Comparison of ENCODE assay signal across 24 cellular contexts in genomic region chr5:9251379-9251980, GRCh38.
DNase-seq lines count a peak whose midpoint lies in the region; ATAC-seq and TF ChIP-seq lines count a peak whose summit lies in the region.
"Had no signal": no experiment of that assay in that cellular context is flagged by ENCODE, and none has a peak within 500 bp of the region (broad histone marks: within the 10 kb centered on the region; RNA-seq: fewer than 3 reads in every experiment).

No MANE protein-coding gene starts in this region.

- H3K36me3 Mint-ChIP-seq in activated CD4-positive, alpha-beta T cell treated with anti-CD3 and anti-CD28 coated beads, Interleukin-2, amount 10 ng/mL, durations not matched to agents 24 days and 14 days (ENCODE audit: low read depth) = no peaks in the 10 kb centered on the region
- H3K36me3 Mint-ChIP-seq in activated CD8-positive, alpha-beta T cell treated with anti-CD3 and anti-CD28 coated beads for 36 hours (ENCODE audit: low read depth) = no peaks in the 10 kb centered on the region
- H3K36me3 Mint-ChIP-seq: activated naive CD8-positive, alpha-beta T cell treated with anti-CD3 and anti-CD28 coated beads, Interleukin-2, amount 10 ng/mL, durations not matched to agents 7 days and 5 days; brain; CD4-positive, CD25-positive, alpha-beta regulatory T cell had no signal

- H3K27ac Mint-ChIP-seq in activated CD4-positive, alpha-beta T cell treated with anti-CD3 and anti-CD28 coated beads, Interleukin-2, amount 10 ng/mL, durations not matched to agents 24 days and 14 days = no peak overlapping the region
- no peak overlapping the region for H3K27ac Mint-ChIP-seq in activated CD8-positive, alpha-beta T cell treated with anti-CD3 and anti-CD28 coated beads for 36 hours
- H3K27ac Mint-ChIP-seq: activated naive CD8-positive, alpha-beta T cell treated with anti-CD3 and anti-CD28 coated beads, Interleukin-2, amount 10 ng/mL, durations not matched to agents 7 days and 5 days; activated T-helper 2 cell treated with anti-CD3 and anti-CD28 coated beads, Interferon-gamma antibody, Interleukin-2, Interleukin-4, amounts not matched to agents 10 μg/mL and 5 μg/mL and 100 μg/mL, durations not matched to agents 14 hours and 24 hours and 36 hours; brain; CD4-positive, CD25-positive, alpha-beta regulatory T cell; dendritic cell treated with granulocyte-macrophage colony-stimulating factor and Interleukin-4, amounts not matched to agents 40 ng/mL and 50 ng/mL, for 4 days had no signal

- H3K4me1 Mint-ChIP-seq in activated CD4-positive, alpha-beta T cell treated with anti-CD3 and anti-CD28 coated beads, Interleukin-2, amount 10 ng/mL, durations not matched to agents 24 days and 14 days = no peaks in the 10 kb centered on the region
- H3K4me1 Mint-ChIP-seq in activated CD8-positive, alpha-beta T cell treated with anti-CD3 and anti-CD28 coated beads for 36 hours (ENCODE audit: low read depth) = no peaks in the 10 kb centered on the region
- H3K4me1 Mint-ChIP-seq: activated naive CD8-positive, alpha-beta T cell treated with anti-CD3 and anti-CD28 coated beads, Interleukin-2, amount 10 ng/mL, durations not matched to agents 7 days and 5 days; brain; CD4-positive, CD25-positive, alpha-beta regulatory T cell had no signal

- no peak overlapping the region for H3K4me3 Mint-ChIP-seq in activated CD4-positive, alpha-beta T cell treated with anti-CD3 and anti-CD28 coated beads, Interleukin-2, amount 10 ng/mL, durations not matched to agents 24 days and 14 days
- H3K4me3 Mint-ChIP-seq in activated CD8-positive, alpha-beta T cell treated with anti-CD3 and anti-CD28 coated beads for 36 hours = no peak overlapping the region
- H3K4me3 Mint-ChIP-seq: activated naive CD8-positive, alpha-beta T cell treated with anti-CD3 and anti-CD28 coated beads, Interleukin-2, amount 10 ng/mL, durations not matched to agents 7 days and 5 days; brain; CD4-positive, CD25-positive, alpha-beta regulatory T cell; dendritic cell treated with granulocyte-macrophage colony-stimulating factor and Interleukin-4, amounts not matched to agents 40 ng/mL and 50 ng/mL, for 4 days had no signal

- intact Hi-C loops in activated CD4-positive, alpha-beta T cell treated with anti-CD3 and anti-CD28 coated beads, Interleukin-2, amount 10 ng/mL, durations not matched to agents 24 days and 14 days (cut with micrococcal nuclease) = no loop called here
- intact Hi-C loops in activated CD8-positive, alpha-beta T cell treated with anti-CD3 and anti-CD28 coated beads for 36 hours (cut with micrococcal nuclease) = no loop called here

- ATAC-seq in activated CD8-positive, alpha-beta T cell treated with anti-CD3 and anti-CD28 coated beads for 36 hours = no peak
- ATAC-seq: gastrocnemius medialis had no signal

- no peaks in the 10 kb centered on the region for H3K9me3 Mint-ChIP-seq in activated CD4-positive, alpha-beta T cell treated with anti-CD3 and anti-CD28 coated beads, Interleukin-2, amount 10 ng/mL, durations not matched to agents 24 days and 14 days
- H3K9me3 Mint-ChIP-seq in activated CD8-positive, alpha-beta T cell treated with anti-CD3 and anti-CD28 coated beads for 36 hours = no peaks in the 10 kb centered on the region

- POLR2A ChIA-PET in activated CD8-positive, alpha-beta T cell treated with anti-CD3 and anti-CD28 coated beads for 36 hours (lab: Charles Lee) = no interaction called here

- DNase-seq in EL = peak; percentile 59
- DNase-seq in M059J (ENCODE audit: low read depth) = peak; percentile 45
- DNase-seq in cardiac fibroblast (ENCODE audit: low read depth in 2 of 2) = peak; percentile 39 to 50
- DNase-seq in hepatic stellate cell (ENCODE audit: low spot score) = peak; percentile 17
- DNase-seq in SHP77 (lab: John Stamatoyannopoulos, UW) = no peak
- no peak for DNase-seq in activated T-cell treated with anti-CD3 and anti-CD28 coated beads for 4 hours
- DNase-seq in activated CD4-positive, alpha-beta T cell treated with anti-CD3 and anti-CD28 coated beads, Interleukin-2, amount 10 ng/mL, durations not matched to agents 24 days and 14 days = no peak
- no peak for DNase-seq in activated CD8-positive, alpha-beta T cell treated with anti-CD3 and anti-CD28 coated beads for 36 hours
- DNase-seq: activated CD4-positive, alpha-beta T cell treated with anti-CD3 and anti-CD28 coated beads for 4 hours; activated naive CD8-positive, alpha-beta T cell treated with anti-CD3 and anti-CD28 coated beads, Interleukin-2, amount 10 ng/mL, durations not matched to agents 7 days and 5 days; CD4-positive, CD25-positive, alpha-beta regulatory T cell; gastrocnemius medialis; kidney glomerular epithelial cell; NCI-H1092; NCI-H1930; NCI-H345; small intestine; stimulated activated CD4-positive, alpha-beta T cell treated with anti-CD3 and anti-CD28 coated beads, Interleukin-4, amount 100 ng/mL, for 1 hour; stimulated activated naive CD4-positive, alpha-beta T cell treated with Interleukin-2 at 50 U/mL for 16 hours had no signal

- TF ChIP-seq CTCF in cardiac fibroblast (IDR thresholded peaks at IDR 0.05; ENCODE audit: low read depth, low read length) = no peak
- no peak for TF ChIP-seq CTCF in activated CD8-positive, alpha-beta T cell treated with anti-CD3 and anti-CD28 coated beads for 36 hours (IDR thresholded peaks at IDR 0.05)

- H3K27me3 Mint-ChIP-seq in activated CD4-positive, alpha-beta T cell treated with anti-CD3 and anti-CD28 coated beads, Interleukin-2, amount 10 ng/mL, durations not matched to agents 24 days and 14 days = no peaks in the 10 kb centered on the region
- no peaks in the 10 kb centered on the region for H3K27me3 Mint-ChIP-seq in activated CD8-positive, alpha-beta T cell treated with anti-CD3 and anti-CD28 coated beads for 36 hours
- H3K27me3 Mint-ChIP-seq: activated naive CD8-positive, alpha-beta T cell treated with anti-CD3 and anti-CD28 coated beads, Interleukin-2, amount 10 ng/mL, durations not matched to agents 7 days and 5 days; brain; dendritic cell treated with granulocyte-macrophage colony-stimulating factor and Interleukin-4, amounts not matched to agents 40 ng/mL and 50 ng/mL, for 4 days had no signal

- CTCF ChIA-PET in activated CD8-positive, alpha-beta T cell treated with anti-CD3 and anti-CD28 coated beads for 36 hours (lab: Charles Lee) = no interaction called here

- no peak overlapping the region for H3K4me3 ChIP-seq in cardiac fibroblast (replicated peaks in 1 of 2; ENCODE audit: low read depth in 2 of 2, low read length in 2 of 2)
- H3K4me3 ChIP-seq: gastrocnemius medialis, HAP-1, thoracic aorta had no signal

Comparison
In these comparisons a context has a peak if more than half of its experiments do, and no peak if none do; other contexts are left out.
1. DNase-seq: peak in EL (single experiment), M059J (single experiment), cardiac fibroblast (2 of 2) and hepatic stellate cell (single experiment); none in SHP77 (0 of 2), activated T-cell treated with anti-CD3 and anti-CD28 coated beads for 4 hours (single experiment), activated CD4-positive, alpha-beta T cell treated with anti-CD3 and anti-CD28 coated beads, Interleukin-2, amount 10 ng/mL, durations not matched to agents 24 days and 14 days (single experiment) and activated CD8-positive, alpha-beta T cell treated with anti-CD3 and anti-CD28 coated beads for 36 hours (single experiment).